ENCODE assay signal across 8 cellular contexts in genomic region chr1:234322979-234323378, GRCh38. TPM values are rescaled to one million over a fixed set of nuclear protein-coding genes. Genes with fewer than 3 reads are reported as not detected.
A peak's percentile ranks its signal among the peaks of the same experiment; 100 is the strongest.
DNase-seq lines count a peak whose midpoint lies in the region; ATAC-seq, FAIRE-seq and TF ChIP-seq lines count a peak whose summit lies in the region.

No MANE protein-coding gene starts in this region.

- no peaks in the 10 kb centered on the region for H3F3A ChIP-seq in SK-N-SH (replicated peaks; ENCODE audit: insufficient read depth)
- no peaks in the 10 kb centered on the region for H3F3A ChIP-seq in neural progenitor cell (ENCODE audit: low read depth)

- TF ChIP-seq POLR2A in HCT116 (IDR thresholded peaks at IDR 0.05; ENCODE audit: borderline replicate concordance, extremely low read depth, insufficient read depth, insufficient read length) (no peak), GM12878 (IDR thresholded peaks at IDR 0.05; ENCODE audit: low read depth, low read length) (no peak)

- H3K27ac Mint-ChIP-seq in CD4-positive, alpha-beta memory T cell, result peak overlapping the region in 2 of 7 donors; percentile 35 to 44
- H3K27ac Mint-ChIP-seq in neural progenitor cell, result no peak overlapping the region

- peak; percentile 58 for TF ChIP-seq RAD21 in HCT116 (IDR thresholded peaks at IDR 0.05; ENCODE audit: low read depth)
- peak; percentile 44 for TF ChIP-seq RAD21 in SK-N-SH (IDR thresholded peaks at IDR 0.05; ENCODE audit: low read length)
- TF ChIP-seq RAD21 in GM12878 (IDR thresholded peaks at IDR 0.05; ENCODE audit: insufficient read depth, low read depth, low read length), result peak; percentile 63

- TF ChIP-seq CTCF in HCT116 (IDR thresholded peaks at IDR 0.05 in 2 of 3, conservative IDR thresholded peaks at IDR 0.05 in 1 of 3; ENCODE audit: borderline replicate concordance in 1 of 3, insufficient read depth in 1 of 3, low read depth in 2 of 3, low read length in 2 of 3) (peak in 2 of 3 experiments; percentile 61 to 71; a peak in 5 of 6 replicates), SK-N-SH (IDR thresholded peaks at IDR 0.05) (peak; percentile 42), GM12878 (IDR thresholded peaks at IDR 0.05 in 2 of 3, conservative IDR thresholded peaks at IDR 0.05 in 1 of 3; ENCODE audit: control insufficient read depth in 2 of 3, extremely low read depth in 1 of 3, insufficient read depth in 1 of 3, low read depth in 3 of 3, low read length in 3 of 3) (peak; percentile 51 to 64 (median 54); a peak in 5 of 6 replicates), neural progenitor cell (IDR thresholded peaks at IDR 0.05) (peak; percentile 72), ascending aorta (IDR thresholded peaks at IDR 0.05) (peak in 1 of 3 experiments; percentile 16)

- no peak overlapping the region for H3K27ac ChIP-seq in CD4-positive, alpha-beta memory T cell (ENCODE audit: low read depth, low read length)
- H3K27ac ChIP-seq in HCT116 (ENCODE audit: low read depth, low read length) (no peak overlapping the region), SK-N-SH (ENCODE audit: low read depth in 2 of 2, low read length in 1 of 2) (no peak overlapping the region), GM12878 (ENCODE audit: control insufficient read depth, insufficient read depth) (no peak overlapping the region), neural progenitor cell (no peak overlapping the region), ascending aorta (no peak overlapping the region)

- H3K9ac ChIP-seq in HCT116 (ENCODE audit: low read length), result no peak overlapping the region
- no peak overlapping the region for H3K9ac ChIP-seq in SK-N-SH
- H3K9ac ChIP-seq in GM12878 (ENCODE audit: control insufficient read depth, insufficient read depth, low read length), result no peak overlapping the region
- no peak overlapping the region for H3K9ac ChIP-seq in neural progenitor cell

- TF ChIP-seq EP300 in SK-N-SH (IDR thresholded peaks at IDR 0.05; ENCODE audit: borderline replicate concordance in 1 of 2, low read depth in 1 of 2, low read length in 1 of 2) (no peak), GM12878 (IDR thresholded peaks at IDR 0.05; ENCODE audit: borderline replicate concordance in 1 of 2, control insufficient read depth in 1 of 2, low read depth in 2 of 2, low read length in 2 of 2) (no peak)

- peaks cover 14% of the 10 kb centered on the region for H3K4me1 ChIP-seq in CD4-positive, alpha-beta memory T cell (ENCODE audit: insufficient read depth, low read length)
- H3K4me1 ChIP-seq in HCT116 (ENCODE audit: control insufficient read depth in 1 of 2, insufficient read depth in 2 of 2, low read length in 2 of 2) (no peaks in the 10 kb centered on the region), SK-N-SH (ENCODE audit: control insufficient read depth in 1 of 2, insufficient read depth in 2 of 2, low read depth in 1 of 2, low read length in 1 of 2) (peaks cover 0 to 7% of the 10 kb centered on the region in 2 experiments; a peak in 1 of 4 replicates), GM12878 (ENCODE audit: control insufficient read depth, insufficient read depth, low read length) (peaks cover 5% of the 10 kb centered on the region), neural progenitor cell (peaks cover 7% of the 10 kb centered on the region), ascending aorta (no peaks in the 10 kb centered on the region)

- H3K27me3 Mint-ChIP-seq in CD4-positive, alpha-beta memory T cell, result peaks cover 1 to 22% of the 10 kb centered on the region in 2 donors
- peaks cover 6% of the 10 kb centered on the region for H3K27me3 Mint-ChIP-seq in neural progenitor cell (ENCODE audit: insufficient read depth, low read depth)

- WGBS in SK-N-SH (ENCODE audit: low lambda C conversion rate), result 78% methylated on average over 13 of the region's 13 CpGs
- 10% methylated on average over 13 of the region's 13 CpGs for WGBS in GM12878 (ENCODE audit: insufficient coverage, insufficient replicate concordance, low lambda C conversion rate, missing lambda C conversion rate)

- H4K20me1 ChIP-seq in HCT116 (ENCODE audit: insufficient read depth) (no peaks in the 10 kb centered on the region), SK-N-SH (ENCODE audit: insufficient read depth) (no peaks in the 10 kb centered on the region), GM12878 (ENCODE audit: control insufficient read depth, insufficient read depth) (no peaks in the 10 kb centered on the region), neural progenitor cell (ENCODE audit: low read depth) (no peaks in the 10 kb centered on the region)

- CTCF ChIA-PET in CD4-positive, alpha-beta memory T cell (lab: Charles Lee; ENCODE audit: partially characterized antibody), result interaction anchor here (0.8 to 6.3 kb wide), 14 partner anchors 12 to 181 kb away, joined by 3 to 91 read pairs (median 4); partner anchors contain the start of gene COA6
- CTCF ChIA-PET in HCT116 (lab: Charles Lee), result interaction anchor here (1.5 kb wide), 1 partner anchor 13 kb away, joined by 4 read pairs; no protein-coding TSS in a partner anchor
- CTCF ChIA-PET in SK-N-SH (lab: Yijun Ruan, JAX), result interaction anchor here (0.6 to 9.5 kb wide), 3 partner anchors 11 to 209 kb away, joined by 3 to 102 read pairs (median 4); no protein-coding TSS in a partner anchor
- CTCF ChIA-PET in GM12878 (lab: Yijun Ruan, JAX), result interaction anchor here (0.6 to 7.9 kb wide), 14 partner anchors 9 to 1094 kb away, joined by 3 to 127 read pairs (median 4); partner anchors contain the start of gene TARBP1

- peaks cover 7 to 50% (median 20%) of the 10 kb centered on the region in 4 donors for H3K4me1 Mint-ChIP-seq in CD4-positive, alpha-beta memory T cell
- peaks cover 8% of the 10 kb centered on the region for H3K4me1 Mint-ChIP-seq in neural progenitor cell

- FAIRE-seq in GM12878 (lab: Jason Lieb, UNC), result no peak

- intact Hi-C loops in CD4-positive, alpha-beta memory T cell (cut with micrococcal nuclease), result loop anchor here (1.0 kb wide), 1 partner anchor 86 kb away; no protein-coding TSS in a partner anchor
- intact Hi-C loops in HCT116 (cut with micrococcal nuclease) (no loop called here), GM12878 (cut with micrococcal nuclease; ENCODE audit: unreplicated experiment) (no loop called here), ascending aorta (cut with DNase I) (no loop called here)

- no peak overlapping the region for H3K4me2 ChIP-seq in HCT116 (ENCODE audit: low read length)
- H3K4me2 ChIP-seq in SK-N-SH, result no peak overlapping the region
- peak overlapping the region; percentile 38; the same call in 1 of the 2 replicates for H3K4me2 ChIP-seq in GM12878 (ENCODE audit: control insufficient read depth, insufficient read depth)
- no peak overlapping the region for H3K4me2 ChIP-seq in neural progenitor cell

- no peaks in the 10 kb centered on the region for H3K79me2 ChIP-seq in HCT116 (ENCODE audit: insufficient read depth, low read length)
- H3K79me2 ChIP-seq in SK-N-SH (ENCODE audit: insufficient read depth), result no peaks in the 10 kb centered on the region
- H3K79me2 ChIP-seq in GM12878 (ENCODE audit: control insufficient read depth, insufficient read depth, low read length), result no peaks in the 10 kb centered on the region
- no peaks in the 10 kb centered on the region for H3K79me2 ChIP-seq in neural progenitor cell (ENCODE audit: low read depth)

- no peaks in the 10 kb centered on the region for H3K9me2 ChIP-seq in HCT116 (ENCODE audit: insufficient read depth)
- H3K9me2 ChIP-seq in SK-N-SH, result no peaks in the 10 kb centered on the region

- no peak overlapping the region for H2AFZ ChIP-seq in HCT116 (ENCODE audit: low read depth, low read length, poor library complexity, severe bottlenecking)
- H2AFZ ChIP-seq in SK-N-SH (ENCODE audit: low read depth), result no peak overlapping the region
- peak overlapping the region; percentile 16; the same call in 1 of the 2 replicates for H2AFZ ChIP-seq in GM12878 (ENCODE audit: control insufficient read depth, low read depth, low read length)
- H2AFZ ChIP-seq in neural progenitor cell (replicated peaks), result peak overlapping the region; percentile 1

- peak; percentile 81 for ATAC-seq in HCT116
- peak; percentile 51 for ATAC-seq in GM12878

- H3K9me3 ChIP-seq in CD4-positive, alpha-beta memory T cell (ENCODE audit: control insufficient read depth in 1 of 2, low read length in 2 of 2), result no peaks in the 10 kb centered on the region
- no peaks in the 10 kb centered on the region for H3K9me3 ChIP-seq in HCT116 (ENCODE audit: control insufficient read depth in 1 of 2, insufficient read depth in 1 of 2, low read depth in 1 of 2, low read length in 2 of 2)
- H3K9me3 ChIP-seq in SK-N-SH, result no peaks in the 10 kb centered on the region
- no peaks in the 10 kb centered on the region for H3K9me3 ChIP-seq in GM12878 (replicated peaks; ENCODE audit: control insufficient read depth, insufficient read depth, low read length)
- no peaks in the 10 kb centered on the region for H3K9me3 ChIP-seq in neural progenitor cell (ENCODE audit: low read depth)
- no peaks in the 10 kb centered on the region for H3K9me3 ChIP-seq in ascending aorta

- RAD21 ChIA-PET in HCT116 (lab: Charles Lee; ENCODE audit: low non-redundant PET in 1 of 2, low total read pairs in 2 of 2, uncharacterized antibody in 2 of 2, unreplicated experiment in 2 of 2) (no interaction called here), GM12878 (lab: Charles Lee; ENCODE audit: unreplicated experiment) (interaction anchor here (0.6 to 2.5 kb wide), 3 partner anchors 13 to 110 kb away, joined by 3 to 9 read pairs (median 4); no protein-coding TSS in a partner anchor)

- POLR2A ChIA-PET in CD4-positive, alpha-beta memory T cell (lab: Charles Lee; ENCODE audit: partially characterized antibody), result interaction anchor here (0.6 to 1.5 kb wide), 2 partner anchors 50 to 86 kb away, joined by 6 read pairs; partner anchors contain the start of gene COA6
- POLR2A ChIA-PET in HCT116 (lab: Charles Lee) (no interaction called here), SK-N-SH (lab: Yijun Ruan, JAX) (no interaction called here), GM12878 (lab: Charles Lee) (no interaction called here)

- H3K27me3 ChIP-seq in CD4-positive, alpha-beta memory T cell (ENCODE audit: insufficient read depth, low read length), result no peaks in the 10 kb centered on the region
- H3K27me3 ChIP-seq in HCT116 (ENCODE audit: insufficient read depth, low read length) (no peaks in the 10 kb centered on the region), SK-N-SH (ENCODE audit: insufficient read depth) (no peaks in the 10 kb centered on the region), GM12878 (replicated peaks in 1 of 2; ENCODE audit: control insufficient read depth in 2 of 2, insufficient read depth in 2 of 2, low read length in 1 of 2) (no peaks in the 10 kb centered on the region), neural progenitor cell (peaks cover 31% of the 10 kb centered on the region), ascending aorta (no peaks in the 10 kb centered on the region)

- BruUV-seq in HCT116 (replicated peaks; lab: Mats Ljungman, UMichigan) (no TSS peak), GM12878 (replicated peaks; lab: Mats Ljungman, UMichigan) (no TSS peak)

- peak; percentile 39 to 62 (median 42) for DNase-seq in CD4-positive, alpha-beta memory T cell
- DNase-seq in HCT116 (ENCODE audit: low read depth, low spot score), result peak; percentile 21
- no peak for DNase-seq in SK-N-SH
- no peak for DNase-seq in GM12878 (ENCODE audit: low read depth, low spot score)
- peak; percentile 81 for DNase-seq in neural progenitor cell (ENCODE audit: low spot score)
- no peak for DNase-seq in AG20443 (ENCODE audit: low spot score)
- DNase-seq in ascending aorta (ENCODE audit: low spot score in 2 of 2), result no peak
- DNase-seq in NCI-H510A (lab: John Stamatoyannopoulos, UW), result no peak

- H3K4me3 Mint-ChIP-seq in CD4-positive, alpha-beta memory T cell, result peak overlapping the region in 4 of 8 donors; percentile 9 to 49 (median 14)
- H3K4me3 Mint-ChIP-seq in neural progenitor cell, result no peak overlapping the region

- SMC1A ChIA-PET in GM12878 (lab: Charles Lee; ENCODE audit: uncharacterized antibody, unreplicated experiment), result interaction anchor here (1.0 kb wide), 1 partner anchor 13 kb away, joined by 3 read pairs; no protein-coding TSS in a partner anchor

- peaks cover 0 to 5% of the 10 kb centered on the region in 2 donors for H3K36me3 Mint-ChIP-seq in CD4-positive, alpha-beta memory T cell
- no peaks in the 10 kb centered on the region for H3K36me3 Mint-ChIP-seq in neural progenitor cell

- no peaks in the 10 kb centered on the region for H3K9me3 Mint-ChIP-seq in CD4-positive, alpha-beta memory T cell
- H3K9me3 Mint-ChIP-seq in neural progenitor cell, result no peaks in the 10 kb centered on the region

- H3K4me3 ChIP-seq in CD4-positive, alpha-beta memory T cell (ENCODE audit: low read length in 2 of 2), result no peak overlapping the region
- H3K4me3 ChIP-seq in HCT116 (replicated peaks in 1 of 2; ENCODE audit: low read depth in 1 of 2, low read length in 2 of 2) (no peak overlapping the region), SK-N-SH (ENCODE audit: low read depth in 2 of 2, low read length in 1 of 2) (no peak overlapping the region), GM12878 (no peak overlapping the region), neural progenitor cell (no peak overlapping the region), ascending aorta (no peak overlapping the region)

- H3K36me3 ChIP-seq in CD4-positive, alpha-beta memory T cell (ENCODE audit: insufficient read depth, low read length), result no peaks in the 10 kb centered on the region
- H3K36me3 ChIP-seq in HCT116 (ENCODE audit: control insufficient read depth in 1 of 2, insufficient read depth in 2 of 2, low read length in 2 of 2), result no peaks in the 10 kb centered on the region
- H3K36me3 ChIP-seq in SK-N-SH (replicated peaks in 1 of 2; ENCODE audit: control insufficient read depth in 1 of 2, insufficient read depth in 2 of 2, low read length in 1 of 2), result no peaks in the 10 kb centered on the region
- H3K36me3 ChIP-seq in GM12878 (ENCODE audit: control insufficient read depth in 2 of 2, insufficient read depth in 2 of 2, low read length in 1 of 2), result no peaks in the 10 kb centered on the region
- no peaks in the 10 kb centered on the region for H3K36me3 ChIP-seq in neural progenitor cell
- no peaks in the 10 kb centered on the region for H3K36me3 ChIP-seq in ascending aorta

- in situ Hi-C loops in GM12878 (cut with MboI), result loop anchor here (25.0 kb wide), 1 partner anchor 111 kb away; no protein-coding TSS in a partner anchor

RNA-seq across cellular contexts. Expression of gene COA6, which starts 50.3 kb away (rescaled TPM):
- total RNA-seq in CD4-positive, alpha-beta memory T cell, result 10 to 100 TPM; 18.5 to 21.8 TPM
- polyA plus RNA-seq in CD4-positive, alpha-beta memory T cell, result 10 to 100 TPM; 52.3 to 55.3 TPM
- total RNA-seq in HCT116 (2021; ENCODE audit: unreplicated experiment) (34.1 TPM), GM12878 (2014; rRNA removed) (53.7 and 56.0 TPM in 2 replicates), GM12878 (2014; rRNA removed; fragmentation: Illumina TruSeq; extraction: Trizol) (66.8 and 71.2 TPM in 2 replicates), GM12878 (2021) (53.3 and 57.4 TPM in 2 replicates), neural progenitor cell (ENCODE audit: low replicate concordance) (34.8 and 36.0 TPM in 2 replicates), ascending aorta (not detected)
- 21.0 and 21.2 TPM in 2 replicates for polyA plus RNA-seq in HCT116 (2012)
- polyA plus RNA-seq in SK-N-SH (2012; rRNA removed) (34.2 and 42.2 TPM in 2 replicates), GM12878 (2011; rRNA removed) (54.1 and 98.8 TPM in 2 replicates), GM12878 (2014; fragmentation: Illumina TruSeq; extraction: Trizol) (47.7 and 49.9 TPM in 2 replicates), GM12878 (2014; fragmentation: Nextera tagmentation; extraction: Ambion mirVana) (100 to 1,000 TPM; 117 to 145 TPM), GM12878 (2014; rRNA removed) (71.7 and 79.7 TPM in 2 replicates), GM12878 (2016; fragmentation: Nextera tagmentation; extraction: Ambion mirVana) (100 to 1,000 TPM; 173 to 178 TPM)
- 42.1 and 52.1 TPM in 2 replicates for polyA plus RNA-seq in SK-N-SH (2012; cell fraction: cytosol; rRNA removed)
- polyA plus RNA-seq in SK-N-SH (2012; cell fraction: nucleus; rRNA removed), result 15.1 and 20.6 TPM in 2 replicates
- total RNA-seq in GM12878 (2013; cell fraction: nucleolus; rRNA removed), result 10.9 and 11.8 TPM in 2 replicates
- 42.5 TPM for polyA plus RNA-seq in GM12878 (2011; ENCODE audit: low read depth)
- 33.1 and 42.0 TPM in 2 replicates for polyA plus RNA-seq in GM12878 (2011; cell fraction: cytosol; rRNA removed)
- polyA plus RNA-seq in GM12878 (2011; cell fraction: nucleus; rRNA removed), result 19.5 and 22.6 TPM in 2 replicates
- polyA plus RNA-seq in GM12878 (2012), result 61.8 and 73.7 TPM in 2 replicates
- polyA minus RNA-seq in GM12878 (2011; rRNA and poly(A)+ RNA removed), result 6.0 and 8.9 TPM in 2 replicates
- 9.0 and 9.4 TPM in 2 replicates for polyA minus RNA-seq in GM12878 (2011; cell fraction: cytosol; rRNA and poly(A)+ RNA removed)
- 11.4 and 15.4 TPM in 2 replicates for polyA minus RNA-seq in GM12878 (2011; cell fraction: nucleus; rRNA and poly(A)+ RNA removed)

Comparison
In these comparisons a context has a peak if more than half of its experiments do, and no peak if none do; other contexts are left out.
1. DNase-seq: peak in CD4-positive, alpha-beta memory T cell (5 of 5), HCT116 (single experiment) and neural progenitor cell (single experiment); none in SK-N-SH (single experiment), GM12878 (single experiment), AG20443 (single experiment), ascending aorta (0 of 2) and NCI-H510A (single experiment).
2. H2AFZ ChIP-seq: peak in GM12878 (single experiment) and neural progenitor cell (single experiment); none in HCT116 (single experiment) and SK-N-SH (single experiment).